In the genomic region with DNA sequence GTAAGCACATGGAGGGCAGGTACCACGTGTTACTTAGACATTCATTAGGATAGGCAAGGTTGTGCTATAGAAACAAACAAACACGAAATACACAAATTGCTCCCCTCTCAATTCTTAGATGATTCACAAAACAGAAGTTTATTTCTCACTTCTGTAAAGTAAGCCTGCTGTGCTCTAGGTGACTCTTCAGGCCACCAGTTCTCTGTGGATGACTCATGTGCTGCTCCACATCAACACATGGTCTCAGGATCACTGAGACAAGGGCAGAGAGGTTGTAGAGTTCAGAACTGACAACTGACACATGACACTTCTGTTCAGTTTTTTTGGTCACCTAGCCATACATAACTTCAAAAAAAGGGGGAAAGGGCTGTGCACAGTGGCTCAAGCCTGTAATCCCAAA, we compare ENCODE assay signal across 11 cellular contexts.
DNase-seq lines count a peak whose midpoint lies in the region; ATAC-seq and TF ChIP-seq lines count a peak whose summit lies in the region.
"Had no signal": no experiment of that assay in that cellular context is flagged by ENCODE, and none has a peak within 500 bp of the region (broad histone marks: within the 10 kb centered on the region; RNA-seq: fewer than 3 reads in every experiment).

No MANE protein-coding gene starts in this region.

- H3K27ac ChIP-seq in mammary epithelial cell (ENCODE audit: insufficient read depth, low read depth, low read length) = no peak overlapping the region
- H3K27ac ChIP-seq in SJCRH30 = no peak overlapping the region
- H3K27ac ChIP-seq in PC-9 = no peak overlapping the region

- POLR2A ChIA-PET in PC-9 (lab: Charles Lee; ENCODE audit: unreplicated experiment) = no interaction called here

- H4K20me1 ChIP-seq in mammary epithelial cell (ENCODE audit: insufficient read depth, low read length) = no peaks in the 10 kb centered on the region
- H4K20me1 ChIP-seq in PC-9 (ENCODE audit: insufficient read depth) = no peaks in the 10 kb centered on the region

- CTCF ChIA-PET in mammary epithelial cell (lab: Charles Lee; ENCODE audit: low non-redundant PET) = no interaction called here
- CTCF ChIA-PET in PC-9 (lab: Charles Lee) = no interaction called here

- H3K9me3 ChIP-seq in mammary epithelial cell (replicated peaks; ENCODE audit: insufficient read depth, low read length) (peaks cover 4% of the 10 kb centered on the region), SJCRH30 (replicated peaks) (no peaks in the 10 kb centered on the region), PC-9 (ENCODE audit: insufficient read depth, low read depth) (no peaks in the 10 kb centered on the region)

- in situ Hi-C loops in mammary epithelial cell (cut with MboI; ENCODE audit: low sequenced_read_pairs in 2 of 2) = no loop called here

- dilution Hi-C loops in mammary epithelial cell (cut with HindIII; ENCODE audit: low sequenced_read_pairs) = no loop called here

- DNase-seq in mammary epithelial cell (peak; percentile 5), SJCRH30 (no peak), PC-9 (no peak), SKM-1 treated with dmso at 0.1 percent for 144 hours (lab: John Stamatoyannopoulos, UW; ENCODE audit: unreplicated experiment) (no peak)
- no peak for DNase-seq in stimulated activated CD8-positive, alpha-beta memory T cell treated with anti-CD3 and anti-CD28 coated beads, Interleukin-4, amount 100 ng/mL, for 48 hours
- DNase-seq: amygdala, KBM-7 had no signal

- no peaks in the 10 kb centered on the region for H3K79me2 ChIP-seq in mammary epithelial cell (ENCODE audit: insufficient read depth, low read length)
- H3K79me2 ChIP-seq in PC-9 (ENCODE audit: low read depth) = no peaks in the 10 kb centered on the region

- intact Hi-C loops in mammary epithelial cell (cut with micrococcal nuclease) = no loop called here
- intact Hi-C loops in PC-9 (cut with micrococcal nuclease; ENCODE audit: unreplicated experiment) = no loop called here

- no peak overlapping the region for H2AFZ ChIP-seq in mammary epithelial cell (ENCODE audit: low read depth, low read length)
- no peak overlapping the region for H2AFZ ChIP-seq in PC-9

- H3K27me3 ChIP-seq in mammary epithelial cell (ENCODE audit: insufficient read depth, low read length) (peaks cover 2% of the 10 kb centered on the region), SJCRH30 (no peaks in the 10 kb centered on the region), PC-9 (ENCODE audit: insufficient read depth, low read depth) (no peaks in the 10 kb centered on the region)

- BruUV-seq in mammary epithelial cell (replicated peaks; lab: Mats Ljungman, UMichigan) (no TSS peak), PC-9 (replicated peaks; lab: Mats Ljungman, UMichigan) (no TSS peak)

- 33% methylated on average over 2 of the region's 2 CpGs for WGBS in mammary epithelial cell (ENCODE audit: low coverage, missing lambda C conversion rate)

- no peak overlapping the region for H3K4me2 ChIP-seq in mammary epithelial cell (ENCODE audit: insufficient read depth, low read depth, low read length)
- H3K4me2 ChIP-seq in PC-9 = no peak overlapping the region

- no peaks in the 10 kb centered on the region for H3K4me1 ChIP-seq in mammary epithelial cell (ENCODE audit: insufficient read depth, low read length)
- H3K4me1 ChIP-seq in SJCRH30 = no peaks in the 10 kb centered on the region
- no peaks in the 10 kb centered on the region for H3K4me1 ChIP-seq in PC-9 (replicated peaks; ENCODE audit: insufficient read depth)

- H3K36me3 ChIP-seq in mammary epithelial cell (ENCODE audit: insufficient read depth, low read length) (no peaks in the 10 kb centered on the region), SJCRH30 (no peaks in the 10 kb centered on the region), PC-9 (ENCODE audit: low read depth) (no peaks in the 10 kb centered on the region)

- H3K4me3 ChIP-seq in mammary epithelial cell (replicated peaks in 1 of 3; ENCODE audit: insufficient read depth in 1 of 3, low read depth in 2 of 3, low read length in 3 of 3) (no peak overlapping the region), SJCRH30 (no peak overlapping the region), PC-9 (no peak overlapping the region)

- H3K9me2 ChIP-seq in PC-9 (ENCODE audit: insufficient read depth) = no peaks in the 10 kb centered on the region

- no peak overlapping the region for H3K9ac ChIP-seq in mammary epithelial cell (ENCODE audit: insufficient read depth, low read length)

- TF ChIP-seq CTCF in mammary epithelial cell (conservative IDR thresholded peaks at IDR 0.05 in 1 of 2, IDR thresholded peaks at IDR 0.05 in 1 of 2; ENCODE audit: extremely low read depth in 1 of 2, insufficient read depth in 1 of 2, low read depth in 1 of 2, low read length in 2 of 2) (no peak), PC-9 (conservative IDR thresholded peaks at IDR 0.05) (no peak)

- peak; percentile 80 for ATAC-seq in GM18499 (IDR thresholded peaks at IDR 0.05; ENCODE audit: insufficient read depth, unreplicated experiment)
- ATAC-seq in GM21515 (IDR thresholded peaks at IDR 0.05; ENCODE audit: unreplicated experiment) = peak; percentile 70
- ATAC-seq in HG03342 (IDR thresholded peaks at IDR 0.05; ENCODE audit: unreplicated experiment) = peak; percentile 80
- ATAC-seq: left lobe of liver had no signal

- H3F3A ChIP-seq in PC-9 (ENCODE audit: insufficient read depth, low read depth) = no peaks in the 10 kb centered on the region
